Comparison of ENCODE assay signal across 8 cellular contexts in the genomic region with DNA sequence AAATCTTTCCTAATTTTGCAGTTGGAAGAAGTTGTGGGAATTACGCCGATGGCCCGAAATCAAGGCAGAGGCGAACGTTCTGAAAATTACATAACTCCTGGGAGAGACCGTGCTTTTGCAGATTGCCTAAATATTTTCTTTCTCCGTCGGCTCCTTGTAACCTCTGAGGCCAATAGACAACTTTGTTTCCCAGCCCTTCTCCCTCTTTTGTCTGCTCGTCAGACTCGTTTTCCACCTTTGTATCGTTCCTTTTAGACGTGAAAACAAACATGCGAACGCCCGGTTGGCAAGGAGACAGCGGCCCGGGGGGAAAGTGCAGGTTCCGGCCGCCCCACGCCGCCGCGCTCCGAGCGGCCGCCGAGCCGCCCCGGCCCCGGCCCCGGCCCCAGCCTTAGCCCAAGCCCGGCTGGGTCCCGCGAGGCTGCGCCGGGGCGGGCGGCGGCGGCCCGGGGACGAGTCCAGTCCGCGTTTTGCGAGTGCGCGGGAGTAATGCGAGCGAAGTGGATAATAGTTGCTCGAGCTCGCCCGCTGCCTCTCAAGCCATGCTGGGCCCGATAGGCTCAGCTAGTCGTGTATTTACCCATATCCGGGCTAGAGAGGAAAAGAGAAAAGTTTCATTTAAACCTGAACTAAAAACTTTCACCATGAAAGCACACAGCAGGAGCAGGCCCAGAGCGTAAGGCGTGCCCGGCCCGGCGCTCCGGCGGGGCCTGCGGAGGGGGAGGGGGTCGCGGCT. TPM values are rescaled to one million over a fixed set of nuclear protein-coding genes. Genes with fewer than 3 reads are reported as not detected.
DNase-seq lines count a peak whose midpoint lies in the region; ATAC-seq and TF ChIP-seq lines count a peak whose summit lies in the region.

TSS of gene ARID1B (plus strand) at position 538 of the 736 bp plus-strand sequence. CDS start 303 bp downstream, outside the sequence.

- H3K27me3 ChIP-seq in lung (ENCODE audit: control insufficient read depth, insufficient read depth): no peaks in the 10 kb centered on the region

- DNase-seq in AML-193 (lab: John Stamatoyannopoulos, UW): peak; percentile 73 to 76
- peak; percentile 96 for DNase-seq in NCI-H69 (lab: John Stamatoyannopoulos, UW)
- peak; percentile 81 for DNase-seq in activated CD4-positive, alpha-beta memory T cell treated with anti-CD3 and anti-CD28 coated beads, Interleukin-2, amount 10 ng/mL, durations not matched to agents 7 days and 5 days
- DNase-seq in ecto neural progenitor cell (ENCODE audit: low spot score): peak; percentile 85
- DNase-seq in lung (ENCODE audit: low spot score): peak; percentile 82
- peak; percentile 63 to 67 (median 64) for DNase-seq in stimulated activated CD4-positive, alpha-beta T cell treated with anti-CD3 and anti-CD28 coated beads, TNF-alpha, amount 100 ng/mL, for 4 hours (ENCODE audit: low read depth in 3 of 3)

- TF ChIP-seq POLR2A in GM18951 (IDR thresholded peaks at IDR 0.05; ENCODE audit: extremely low read depth, insufficient read depth, insufficient read length): peak; percentile 64

- H3K36me3 ChIP-seq in lung (ENCODE audit: control insufficient read depth in 2 of 2, insufficient read depth in 2 of 2, low read length in 2 of 2): no peaks in the 10 kb centered on the region

- peak within 1 kb of the TSS; percentile 85 for H3K4me3 Mint-ChIP-seq in activated CD4-positive, alpha-beta memory T cell treated with anti-CD3 and anti-CD28 coated beads, Interleukin-2, amount 10 ng/mL, durations not matched to agents 7 days and 5 days

- no peaks in the 10 kb centered on the region for H3K27me3 Mint-ChIP-seq in activated CD4-positive, alpha-beta memory T cell treated with anti-CD3 and anti-CD28 coated beads, Interleukin-2, amount 10 ng/mL, durations not matched to agents 7 days and 5 days

- H3K4me1 ChIP-seq in lung (ENCODE audit: control insufficient read depth in 2 of 2, insufficient read depth in 2 of 2, low read length in 2 of 2): no peaks in the 10 kb centered on the region

- 1% methylated on average over 61 to 65 of the region's 65 CpGs for WGBS in lung, 2 donors

- no peaks in the 10 kb centered on the region for H3K9me3 ChIP-seq in lung (ENCODE audit: control insufficient read depth in 2 of 2, insufficient read depth in 1 of 2, low read length in 1 of 2)

- peak within 1 kb of the TSS; percentile 98 for H3K4me3 ChIP-seq in lung

- in situ Hi-C loops in GM18951 (cut with MboI; ENCODE audit: low sequenced_read_pairs, unreplicated experiment): no loop called here

- ATAC-seq in HG03159 (IDR thresholded peaks at IDR 0.05; ENCODE audit: unreplicated experiment) (peak; percentile 50), lung (ENCODE audit: insufficient read depth, low FRiP score) (peak; percentile 64)

- H3K4me1 Mint-ChIP-seq in activated CD4-positive, alpha-beta memory T cell treated with anti-CD3 and anti-CD28 coated beads, Interleukin-2, amount 10 ng/mL, durations not matched to agents 7 days and 5 days: peaks cover 26% of the 10 kb centered on the region

- CTCF ChIA-PET in activated CD4-positive, alpha-beta memory T cell treated with anti-CD3 and anti-CD28 coated beads, Interleukin-2, amount 10 ng/mL, durations not matched to agents 7 days and 5 days (lab: Charles Lee): interaction anchor here (0.9 to 1.5 kb wide), 4 partner anchors 9 to 538 kb away, joined by 3 to 5 read pairs (median 3); no protein-coding TSS in a partner anchor

- peak within 1 kb of the TSS; percentile 98 for H3K27ac Mint-ChIP-seq in activated CD4-positive, alpha-beta memory T cell treated with anti-CD3 and anti-CD28 coated beads, Interleukin-2, amount 10 ng/mL, durations not matched to agents 7 days and 5 days

- peak within 1 kb of the TSS; percentile 100 for H3K27ac ChIP-seq in lung (ENCODE audit: low read depth in 1 of 2, low read length in 1 of 2)

- peaks cover 7% of the 10 kb centered on the region for H3K36me3 Mint-ChIP-seq in activated CD4-positive, alpha-beta memory T cell treated with anti-CD3 and anti-CD28 coated beads, Interleukin-2, amount 10 ng/mL, durations not matched to agents 7 days and 5 days (ENCODE audit: low read depth)

- TF ChIP-seq CTCF in lung (IDR thresholded peaks at IDR 0.05; ENCODE audit: control extremely low read depth, extremely low read depth): no peak

- H3K9me3 Mint-ChIP-seq in activated CD4-positive, alpha-beta memory T cell treated with anti-CD3 and anti-CD28 coated beads, Interleukin-2, amount 10 ng/mL, durations not matched to agents 7 days and 5 days: no peaks in the 10 kb centered on the region

- POLR2A ChIA-PET in activated CD4-positive, alpha-beta memory T cell treated with anti-CD3 and anti-CD28 coated beads, Interleukin-2, amount 10 ng/mL, durations not matched to agents 7 days and 5 days (lab: Charles Lee): interaction anchor here (0.7 to 4.7 kb wide), 9 partner anchors 8 to 324 kb away, joined by 3 to 78 read pairs (median 5); no protein-coding TSS in a partner anchor

RNA-seq across cellular contexts. Expression of gene ARID1B, which starts in this region (rescaled TPM):
- total RNA-seq in activated CD4-positive, alpha-beta memory T cell treated with anti-CD3 and anti-CD28 coated beads, Interleukin-2, amount 10 ng/mL, durations not matched to agents 7 days and 5 days: 10 to 100 TPM; 63.4 to 65.5 TPM
- total RNA-seq in lung: 100 to 1,000 TPM in 1 of 2 donors, 10 to 100 TPM in 1; 82.0 to 239 TPM
- polyA plus RNA-seq in lung: 10 to 100 TPM; 10.5 to 19.7 TPM

Comparison
In these comparisons a context has a peak if more than half of its experiments do, and no peak if none do; other contexts are left out.
1. Peak in every context shown above with its lines: DNase-seq, ATAC-seq, H3K4me3 ChIP-seq and H3K27ac ChIP-seq.